Comparison of ENCODE assay signal across 26 cellular contexts in genomic region chr6:46451343-46451742, GRCh38. TPM values are rescaled to one million over a fixed set of nuclear protein-coding genes. Genes with fewer than 3 reads are reported as not detected.
DNase-seq lines count a peak whose midpoint lies in the region; ATAC-seq and TF ChIP-seq lines count a peak whose summit lies in the region.
"Had no signal": no experiment of that assay in that cellular context is flagged by ENCODE, and none has a peak within 500 bp of the region (broad histone marks: within the 10 kb centered on the region; RNA-seq: fewer than 3 reads in every experiment).

No MANE protein-coding gene starts in this region.

- H3K4me3 Mint-ChIP-seq in effector memory CD8-positive, alpha-beta T cell, result no peak overlapping the region
- H3K4me3 Mint-ChIP-seq: CD4-positive, alpha-beta memory T cell; H9 had no signal

- H3K36me3 Mint-ChIP-seq in effector memory CD8-positive, alpha-beta T cell (ENCODE audit: insufficient read depth), result no peaks in the 10 kb centered on the region

- H2BK15ac ChIP-seq in IMR-90 (ENCODE audit: low read depth, low read length), result no peak overlapping the region

- ATAC-seq in IMR-90 (ENCODE audit: low read depth) (no peak), HG03196 (IDR thresholded peaks at IDR 0.05; ENCODE audit: unreplicated experiment) (no peak)
- ATAC-seq in effector memory CD8-positive, alpha-beta T cell (replicated peaks), result no peak
- ATAC-seq: HepG2 had no signal

- H3K56ac ChIP-seq in IMR-90 (ENCODE audit: extremely low read depth, insufficient read depth, low read length), result no peak overlapping the region

- no peak overlapping the region for H2BK5ac ChIP-seq in IMR-90 (ENCODE audit: low read depth, low read length, poor library complexity, severe bottlenecking)

- H3K4ac ChIP-seq in IMR-90 (ENCODE audit: low read depth, low read length), result no peak overlapping the region

- H3K27ac Mint-ChIP-seq in effector memory CD8-positive, alpha-beta T cell, result no peak overlapping the region
- H3K27ac Mint-ChIP-seq: CD4-positive, alpha-beta memory T cell; H9 had no signal

- no peak overlapping the region for H2AFZ ChIP-seq in IMR-90 (replicated peaks; ENCODE audit: low read length, poor library complexity)
- H2AFZ ChIP-seq: GM23248 had no signal

- no peaks in the 10 kb centered on the region for H3K4me1 ChIP-seq in IMR-90 (ENCODE audit: control insufficient read depth, insufficient read depth, low read length)
- H3K4me1 ChIP-seq in vagina, result peaks cover 22% of the 10 kb centered on the region
- H3K4me1 ChIP-seq: BLaER1 treated with 17β-estradiol and CSF1 and Interleukin-3, amounts not matched to agents 10 nM and 100 nM; Caco-2; SJCRH30 had no signal

- DNase-seq in IMR-90 (peak; percentile 7), choroid plexus epithelial cell (ENCODE audit: low read depth) (peak; percentile 31), iris pigment epithelial cell (ENCODE audit: low read depth) (peak; percentile 55), vagina (ENCODE audit: extremely low spot score in 2 of 2) (no peak), DMS153 treated with DMSO at 0.1 percent for 48 hours (lab: John Stamatoyannopoulos, UW; ENCODE audit: unreplicated experiment) (no peak)
- DNase-seq in effector memory CD8-positive, alpha-beta T cell, result no peak
- DNase-seq: Caco-2; CD4-positive, alpha-beta memory T cell; DMS 273 treated with DMSO at 0.1 percent for 48 hours; GM23248; H9; NCI-H1092 treated with DMSO at 0.1 percent for 48 hours; NCI-H1436 treated with DMSO at 0.1 percent for 48 hours; NCI-H1930; NCI-H2227 treated with DMSO at 0.1 percent for 48 hours; NCI-H510A treated with DMSO at 0.1 percent for 48 hours; NCI-H748 treated with DMSO at 0.1 percent for 48 hours; NK-92 treated with Interleukin-12 subunit alpha and Interleukin-12 subunit beta, amount 100 ng/mL, for 24 hours; SJCRH30 had no signal

- TF ChIP-seq POLR2A in IMR-90 (IDR thresholded peaks at IDR 0.05; ENCODE audit: low read depth, low read length), result no peak
- TF ChIP-seq POLR2A in vagina (IDR thresholded peaks at IDR 0.05), result no peak

- no peak overlapping the region for H2BK120ac ChIP-seq in IMR-90 (ENCODE audit: low read depth, low read length)

- dilution Hi-C loops in IMR-90 (cut with HindIII; ENCODE audit: low sequenced_read_pairs, unreplicated experiment), result no loop called here

- CTCF ChIA-PET in IMR-90 (lab: Yijun Ruan, JAX), result no interaction called here

- no peak overlapping the region for H2AK5ac ChIP-seq in IMR-90 (ENCODE audit: low read depth, low read length)

- H3K4me2 ChIP-seq in IMR-90 (ENCODE audit: low read depth, low read length), result no peak overlapping the region
- H3K4me2 ChIP-seq: BLaER1 treated with 17β-estradiol and CSF1 and Interleukin-3, amounts not matched to agents 10 nM and 100 nM; KMS-11 had no signal

- no peak overlapping the region for H3K23ac ChIP-seq in IMR-90 (ENCODE audit: low read depth, low read length)

- H3K79me1 ChIP-seq in IMR-90 (ENCODE audit: low read depth in 1 of 2, low read length in 2 of 2), result no peaks in the 10 kb centered on the region

- no peak overlapping the region for H3K18ac ChIP-seq in IMR-90 (ENCODE audit: low read depth, low read length)

- POLR2A ChIA-PET in IMR-90 (lab: Charles Lee; ENCODE audit: unreplicated experiment), result no interaction called here

- no peak overlapping the region for H4K91ac ChIP-seq in IMR-90 (ENCODE audit: insufficient read depth, low read depth, low read length)

- H3K9ac ChIP-seq in IMR-90 (ENCODE audit: low read depth, low read length), result no peak overlapping the region
- H3K9ac ChIP-seq: BLaER1 treated with 17β-estradiol and CSF1 and Interleukin-3, amounts not matched to agents 10 nM and 100 nM; GM23248; KMS-11 had no signal

- no peak overlapping the region for H4K8ac ChIP-seq in IMR-90 (ENCODE audit: low read depth in 2 of 2, low read length in 2 of 2)

- no peaks in the 10 kb centered on the region; the same call in 1 of the 2 replicates for H3K9me1 ChIP-seq in IMR-90 (ENCODE audit: insufficient read depth, low read length)

- no TSS peak for BruUV-seq in IMR-90 (replicated peaks; lab: Mats Ljungman, UMichigan)

- in situ Hi-C loops in IMR-90 (cut with MboI; ENCODE audit: low sequenced_read_pairs), result no loop called here

- no peak overlapping the region for H4K5ac ChIP-seq in IMR-90 (ENCODE audit: low read depth, low read length)

- H3K9me3 Mint-ChIP-seq in effector memory CD8-positive, alpha-beta T cell, result no peaks in the 10 kb centered on the region

- no peaks in the 10 kb centered on the region for H4K20me1 ChIP-seq in IMR-90 (ENCODE audit: insufficient read depth, low read length)
- H4K20me1 ChIP-seq: BLaER1 treated with 17β-estradiol and CSF1 and Interleukin-3, amounts not matched to agents 10 nM and 100 nM had no signal

- H3K4me1 Mint-ChIP-seq in effector memory CD8-positive, alpha-beta T cell (ENCODE audit: low read depth in 2 of 2), result no peaks in the 10 kb centered on the region
- H3K4me1 Mint-ChIP-seq: CD4-positive, alpha-beta memory T cell; H9 had no signal

- no CpG with 5 or more reads among the region's 4 CpGs for WGBS in IMR-90 (ENCODE audit: extremely low coverage in 2 of 2, insufficient read length in 1 of 2), 2 experiments

- H3K36me3 ChIP-seq in IMR-90 (ENCODE audit: control insufficient read depth, insufficient read depth, low read length) (no peaks in the 10 kb centered on the region), vagina (no peaks in the 10 kb centered on the region)
- H3K36me3 ChIP-seq: BLaER1 treated with 17β-estradiol and CSF1 and Interleukin-3, amounts not matched to agents 10 nM and 100 nM; SJCRH30 had no signal

- peaks cover 17 to 52% of the 10 kb centered on the region in 2 donors for H3K27me3 Mint-ChIP-seq in effector memory CD8-positive, alpha-beta T cell

- H3K27ac ChIP-seq in IMR-90 (ENCODE audit: insufficient read depth, low read length) (no peak overlapping the region), vagina (peak overlapping the region; percentile 8)
- H3K27ac ChIP-seq: BLaER1 treated with 17β-estradiol and CSF1 and Interleukin-3, amounts not matched to agents 10 nM and 100 nM; GM23248; HL-60; KMS-11; SJCRH30 had no signal

- H3K9me3 ChIP-seq in IMR-90 (ENCODE audit: control insufficient read depth, insufficient read depth, low read length) (no peaks in the 10 kb centered on the region), vagina (no peaks in the 10 kb centered on the region)
- H3K9me3 ChIP-seq: SJCRH30 had no signal

- H3K14ac ChIP-seq in IMR-90 (replicated peaks; ENCODE audit: low read depth, low read length), result no peak overlapping the region

- no peak for TF ChIP-seq RAD21 in IMR-90 (IDR thresholded peaks at IDR 0.05; ENCODE audit: low read length)

- H2AK9ac ChIP-seq in IMR-90 (replicated peaks; ENCODE audit: low read depth, low read length, poor library complexity), result no peak overlapping the region

- intact Hi-C loops in IMR-90 (cut with micrococcal nuclease) (no loop called here), vagina (cut with DNase I) (no loop called here)

- H3K4me3 ChIP-seq in IMR-90 (ENCODE audit: insufficient read depth, low read depth, low read length) (no peak overlapping the region), choroid plexus epithelial cell (ENCODE audit: low read depth, low read length) (no peak overlapping the region), vagina (no peak overlapping the region)
- H3K4me3 ChIP-seq: BLaER1 treated with 17β-estradiol and CSF1 and Interleukin-3, amounts not matched to agents 10 nM and 100 nM; GM23248; SJCRH30 had no signal

- no peak for TF ChIP-seq CTCF in IMR-90 (conservative IDR thresholded peaks at IDR 0.05; ENCODE audit: low read depth, low read length)
- TF ChIP-seq CTCF in choroid plexus epithelial cell (conservative IDR thresholded peaks at IDR 0.05; ENCODE audit: low read depth, low read length), result no peak
- no peak for TF ChIP-seq CTCF in vagina (IDR thresholded peaks at IDR 0.05)

- no peak overlapping the region for H2BK20ac ChIP-seq in IMR-90 (ENCODE audit: low read depth, low read length)

- H3K27me3 ChIP-seq in IMR-90 (ENCODE audit: control insufficient read depth, insufficient read depth, low read length) (no peaks in the 10 kb centered on the region), vagina (no peaks in the 10 kb centered on the region)
- H3K27me3 ChIP-seq: BLaER1 treated with 17β-estradiol and CSF1 and Interleukin-3, amounts not matched to agents 10 nM and 100 nM; SJCRH30 had no signal

TF ChIP-seq in IMR-90, 13 proteins besides CTCF, POLR2A, EP300 and RAD21 (continues in another document):
- no peak for TF ChIP-seq CEBPB (IDR thresholded peaks at IDR 0.05; ENCODE audit: low read depth, low read length)
- TF ChIP-seq MAFK (IDR thresholded peaks at IDR 0.05; ENCODE audit: low read depth, low read length), result no peak
- TF ChIP-seq SMC3 (IDR thresholded peaks at IDR 0.05; ENCODE audit: low read depth, low read length), result no peak
- TF ChIP-seq CHD1 (IDR thresholded peaks at IDR 0.05; ENCODE audit: low read depth, low read length), result no peak
- no peak for TF ChIP-seq BHLHE40 (IDR thresholded peaks at IDR 0.05; ENCODE audit: low read depth, low read length)
- no peak for TF ChIP-seq RCOR1 (IDR thresholded peaks at IDR 0.05; ENCODE audit: insufficient replicate concordance, low read length)
- no peak for TF ChIP-seq USF2 (IDR thresholded peaks at IDR 0.05; ENCODE audit: low read depth, low read length)
- TF ChIP-seq FOS (IDR thresholded peaks at IDR 0.05; ENCODE audit: low read depth, low read length), result no peak
- no peak for TF ChIP-seq MAZ (IDR thresholded peaks at IDR 0.05; ENCODE audit: borderline replicate concordance, low read depth, low read length)
- no peak for TF ChIP-seq ELK1 (IDR thresholded peaks at IDR 0.05; ENCODE audit: borderline replicate concordance, low read depth, low read length)
- no peak for TF ChIP-seq NFE2L2 (IDR thresholded peaks at IDR 0.05; ENCODE audit: low read depth, low read length)

RNA-seq across cellular contexts. Expression of gene RCAN2, which starts 39.9 kb away (rescaled TPM):
- total RNA-seq in IMR-90 (2012; rRNA removed) (1.3 and 2.2 TPM in 2 replicates), vagina (20.9 TPM)
- polyA plus RNA-seq in IMR-90 (2012; rRNA removed), result 1.8 TPM in 2 replicates
- polyA plus RNA-seq in IMR-90 (2012; cell fraction: cytosol; rRNA removed), result 0.60 and 0.77 TPM in 2 replicates
- polyA plus RNA-seq in IMR-90 (2012; cell fraction: nucleus; rRNA removed; ENCODE audit: low replicate concordance), result 0.17 and 0.64 TPM in 2 replicates
- total RNA-seq: A673; Caco-2; CD4-positive, alpha-beta memory T cell; G401; HepG2 had no signal
- polyA plus RNA-seq: HepG2 had no signal

Comparison
In these comparisons a context has a peak if more than half of its experiments do, and no peak if none do; other contexts are left out.
1. DNase-seq: peak in IMR-90 (single experiment), choroid plexus epithelial cell (single experiment) and iris pigment epithelial cell (single experiment); none in vagina (0 of 2), DMS153 treated with DMSO at 0.1 percent for 48 hours (single experiment) and effector memory CD8-positive, alpha-beta T cell (0 of 3).